ENCODE assay signal across 28 cellular contexts in the genomic region with DNA sequence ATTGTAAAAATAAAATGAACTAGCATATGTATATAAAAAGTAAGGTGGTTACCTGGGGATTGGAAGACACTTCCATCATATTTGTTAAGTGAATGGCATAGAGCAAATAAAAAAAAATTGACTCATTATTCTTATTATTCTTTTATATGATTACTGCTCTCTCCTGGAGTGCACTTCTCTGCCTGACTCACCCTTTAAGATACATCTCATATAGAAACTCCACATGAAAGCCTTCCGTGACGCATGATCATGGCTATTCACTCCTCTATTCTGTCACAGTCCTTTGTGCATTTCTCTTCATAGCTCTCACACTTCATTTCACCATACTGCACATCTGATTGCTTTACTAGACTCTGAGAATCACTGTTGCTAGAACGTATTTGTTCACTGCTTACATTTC.
"Had no signal": no experiment of that assay in that cellular context is flagged by ENCODE, and none has a peak within 500 bp of the region (broad histone marks: within the 10 kb centered on the region; RNA-seq: fewer than 3 reads in every experiment).

No MANE protein-coding gene starts in this region.

- H3K27ac ChIP-seq: neural progenitor cell, ovary, parathyroid adenoma, psoas muscle, right lobe of liver, sigmoid colon, spleen, suprapubic skin, testis, tibial artery, transverse colon, upper lobe of right lung, uterus had no signal

- H3K9ac ChIP-seq: neural progenitor cell, parathyroid adenoma had no signal

- H3K27me3 ChIP-seq: neural progenitor cell, ovary, right lobe of liver, sigmoid colon, spleen, suprapubic skin, testis, tibial artery, transverse colon, upper lobe of right lung, uterus had no signal

- H3K36me3 ChIP-seq: neural progenitor cell, ovary, right lobe of liver, sigmoid colon, spleen, suprapubic skin, tibial artery, transverse colon, upper lobe of right lung, uterus had no signal

- H3K9me3 ChIP-seq: ovary, psoas muscle, right lobe of liver, sigmoid colon, spleen, testis, tibial artery, upper lobe of right lung, uterus had no signal

- DNase-seq: naive thymus-derived CD8-positive, alpha-beta T cell; nephron progenitor cell; occipital lobe; ovary; posterior cingulate gyrus; psoas muscle; right cardiac atrium; right lobe of liver; sigmoid colon; spleen; stimulated activated CD4-positive, alpha-beta T cell treated with anti-CD3 and anti-CD28 coated beads, Interleukin-12 subunit alpha, Interleukin-12 subunit beta, amount 100 ng/mL, for 4 hours; stimulated activated CD4-positive, alpha-beta T cell treated with anti-CD3 and anti-CD28 coated beads, Interleukin-1b, Interleukin-23, amount 100 ng/mL, for 48 hours; stimulated activated CD4-positive, alpha-beta T cell treated with anti-CD3 and anti-CD28 coated beads, Interleukin-4, amount 100 ng/mL, for 1 hour; stimulated activated CD4-positive, alpha-beta T cell treated with anti-CD3 and anti-CD28 coated beads, Interleukin-4, amount 100 ng/mL, for 4 hours; stimulated activated CD8-positive, alpha-beta memory T cell treated with anti-CD3 and anti-CD28 coated beads, Interleukin-4, amount 100 ng/mL, for 48 hours; stimulated activated naive CD4-positive, alpha-beta T cell; stimulated activated naive CD8-positive, alpha-beta T cell treated with anti-CD3 and anti-CD28 coated beads, Interleukin-15, amount 100 ng/mL, for 72 hours; stimulated activated naive CD8-positive, alpha-beta T cell treated with anti-CD3 and anti-CD28 coated beads, Interleukin-15, Interleukin-2, amounts not matched to agents 100 U/mL and 50 U/mL, for 24 hours; substantia nigra; testis; tibial artery; transverse colon; upper lobe of right lung; uterus had no signal

- H2AFZ ChIP-seq: neural progenitor cell, parathyroid adenoma had no signal

- H3K4me3 ChIP-seq: neural progenitor cell, ovary, psoas muscle, right lobe of liver, sigmoid colon, smooth muscle cell, spleen, suprapubic skin, testis, tibial artery, transverse colon, upper lobe of right lung, uterus had no signal

- H3K4me2 ChIP-seq: neural progenitor cell, smooth muscle cell had no signal

- H3K79me2 ChIP-seq: parathyroid adenoma had no signal
